13 cellular contexts compared by ENCODE assay signal in genomic region chr1:246769306-246769705, GRCh38. TPM values are rescaled to one million over a fixed set of nuclear protein-coding genes. Genes with fewer than 3 reads are reported as not detected.
DNase-seq lines count a peak whose midpoint lies in the region; ATAC-seq and TF ChIP-seq lines count a peak whose summit lies in the region.
"Had no signal": no experiment of that assay in that cellular context is flagged by ENCODE, and none has a peak within 500 bp of the region (broad histone marks: within the 10 kb centered on the region; RNA-seq: fewer than 3 reads in every experiment).

No MANE protein-coding gene starts in this region.

- DNase-seq in HFF-Myc (ENCODE audit: extremely low read depth, low read depth) (peak; percentile 52), colonic mucosa (peak; percentile 27), left lobe of liver (ENCODE audit: low spot score) (peak; percentile 63), suprapubic skin (ENCODE audit: low spot score in 2 of 2) (peak in 1 of 2 donors; percentile 78), 8988T (no peak)
- no peak for DNase-seq in activated CD4-positive, CD25-positive, alpha-beta regulatory T cell treated with anti-CD3 and anti-CD28 coated beads, Interleukin-2, amount 50 U/mL, for 72 hours
- DNase-seq: activated CD4-positive, alpha-beta memory T cell treated with anti-CD3 and anti-CD28 coated beads, Interleukin-2, amount 10 ng/mL, durations not matched to agents 7 days and 5 days; DMS 273 treated with DMSO at 0.1 percent for 48 hours; NCI-H1436 treated with DMSO at 0.1 percent for 48 hours; T-helper 17 cell; upper lobe of left lung had no signal

- H3K27ac ChIP-seq in colonic mucosa = no peak overlapping the region
- H3K27ac ChIP-seq in suprapubic skin = peak overlapping the region; percentile 59
- H3K27ac ChIP-seq: upper lobe of left lung had no signal

- H3K4me1 ChIP-seq in colonic mucosa (no peaks in the 10 kb centered on the region), suprapubic skin (peaks cover 11% of the 10 kb centered on the region)
- H3K4me1 ChIP-seq: upper lobe of left lung had no signal

- intact Hi-C loops in colonic mucosa (cut with DNase I) = no loop called here

- H3K27me3 ChIP-seq in colonic mucosa = no peaks in the 10 kb centered on the region
- no peaks in the 10 kb centered on the region for H3K27me3 ChIP-seq in suprapubic skin
- H3K27me3 ChIP-seq: upper lobe of left lung had no signal

- WGBS in suprapubic skin = 42% methylated on average over 7 of the region's 7 CpGs

- no peak for TF ChIP-seq EP300 in suprapubic skin (IDR thresholded peaks at IDR 0.05)

- ATAC-seq in left lobe of liver (peak; percentile 81), GM21390 (IDR thresholded peaks at IDR 0.05; ENCODE audit: unreplicated experiment) (no peak), HG03045 (IDR thresholded peaks at IDR 0.05; ENCODE audit: unreplicated experiment) (no peak)
- ATAC-seq: T-helper 17 cell had no signal

- TF ChIP-seq CTCF in HFF-Myc (IDR thresholded peaks at IDR 0.05; ENCODE audit: low read depth, low read length, missing control alignments) = no peak
- no peak for TF ChIP-seq CTCF in colonic mucosa (IDR thresholded peaks at IDR 0.05)
- TF ChIP-seq CTCF in suprapubic skin (IDR thresholded peaks at IDR 0.05) = no peak

- no peak overlapping the region for H3K9ac ChIP-seq in colonic mucosa (ENCODE audit: low read depth in 2 of 2, low read length in 2 of 2)

- TF ChIP-seq POLR2A in suprapubic skin (IDR thresholded peaks at IDR 0.05) = no peak

- H3K4me3 ChIP-seq in HFF-Myc (replicated peaks; ENCODE audit: low read depth, low read length) (no peak overlapping the region), colonic mucosa (no peak overlapping the region), suprapubic skin (no peak overlapping the region)
- H3K4me3 ChIP-seq: upper lobe of left lung had no signal

- H3K36me3 ChIP-seq in colonic mucosa (no peaks in the 10 kb centered on the region), suprapubic skin (peaks cover 10% of the 10 kb centered on the region)

- no peaks in the 10 kb centered on the region for H3K9me3 ChIP-seq in colonic mucosa
- no peaks in the 10 kb centered on the region for H3K9me3 ChIP-seq in suprapubic skin
- H3K9me3 ChIP-seq: upper lobe of left lung had no signal

RNA-seq across cellular contexts. Expression of gene SCCPDH, which starts 45.1 kb away (rescaled TPM):
- total RNA-seq in colonic mucosa (10 to 100 TPM; 29.9 to 40.1 TPM), left lobe of liver (94.6 TPM), suprapubic skin (10 to 100 TPM in 2 of 4 donors, 1 to 10 TPM in 2; 4.0 to 11.2 (median 10.0) TPM)

Comparison
In these comparisons a context has a peak if more than half of its experiments do, and no peak if none do; other contexts are left out.
1. DNase-seq: peak in HFF-Myc (single experiment), colonic mucosa (single experiment) and left lobe of liver (single experiment); none in 8988T (single experiment) and activated CD4-positive, CD25-positive, alpha-beta regulatory T cell treated with anti-CD3 and anti-CD28 coated beads, Interleukin-2, amount 50 U/mL, for 72 hours (single experiment).